Comparison of ENCODE assay signal across 19 cellular contexts in the genomic region with DNA sequence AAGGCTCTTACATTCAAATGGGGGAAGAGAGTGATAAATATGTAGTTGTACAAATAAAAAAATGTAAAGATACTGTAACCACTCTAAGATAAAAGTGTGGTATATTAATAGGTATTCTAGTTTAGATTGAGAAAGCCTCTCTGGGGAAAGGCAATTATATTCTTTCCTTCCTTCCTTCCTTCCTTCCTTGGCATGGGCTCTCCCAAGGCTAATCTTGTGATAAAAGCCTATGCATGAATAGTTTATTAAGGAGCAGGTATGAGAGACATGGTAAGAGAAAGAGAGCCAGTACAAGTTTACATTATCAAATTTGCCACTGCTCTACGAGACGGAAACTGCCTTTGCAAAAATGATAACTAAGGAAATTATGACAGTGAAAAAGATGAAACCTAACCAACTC.
DNase-seq lines count a peak whose midpoint lies in the region; ATAC-seq, FAIRE-seq and TF ChIP-seq lines count a peak whose summit lies in the region.
"Had no signal": no experiment of that assay in that cellular context is flagged by ENCODE, and none has a peak within 500 bp of the region (broad histone marks: within the 10 kb centered on the region; RNA-seq: fewer than 3 reads in every experiment).

No MANE protein-coding gene starts in this region.

- intact Hi-C loops in PC-9 (cut with micrococcal nuclease; ENCODE audit: unreplicated experiment) (loop anchor here (2.0 kb wide), 1 partner anchor 284 kb away; no protein-coding TSS in a partner anchor), endothelial cell of umbilical vein (cut with micrococcal nuclease) (no loop called here)

- H3K79me2 ChIP-seq in GM23248 (ENCODE audit: insufficient read depth) (no peaks in the 10 kb centered on the region), PC-9 (ENCODE audit: low read depth) (no peaks in the 10 kb centered on the region), endothelial cell of umbilical vein (ENCODE audit: control insufficient read depth, insufficient read depth, low read length) (no peaks in the 10 kb centered on the region)

- no peak overlapping the region for H3K9ac ChIP-seq in GM23248
- H3K9ac ChIP-seq in endothelial cell of umbilical vein (replicated peaks; ENCODE audit: extremely low read depth, insufficient read depth, low read length), result no peak overlapping the region

- BruUV-seq in PC-9 (replicated peaks; lab: Mats Ljungman, UMichigan) (no TSS peak), endothelial cell of umbilical vein (replicated peaks; lab: Mats Ljungman, UMichigan) (no TSS peak)

- H2AFZ ChIP-seq in GM23248 (peak overlapping the region; percentile 87; the same call in 1 of the 2 replicates), PC-9 (no peak overlapping the region), endothelial cell of umbilical vein (ENCODE audit: low read depth, low read length) (peak overlapping the region; percentile 42)

- 92 to 98% methylated on average over 2 of the region's 2 CpGs for WGBS in GM23248 (ENCODE audit: low coverage in 1 of 2, low lambda C conversion rate in 2 of 2, missing lambda C conversion rate in 2 of 2), 2 experiments

- H3K4me2 ChIP-seq in GM23248 (ENCODE audit: unreplicated experiment), result peak overlapping the region; percentile 34
- peak overlapping the region; percentile 50 for H3K4me2 ChIP-seq in PC-9
- no peak overlapping the region for H3K4me2 ChIP-seq in endothelial cell of umbilical vein (ENCODE audit: insufficient read depth, low read length)

- no peak for ATAC-seq in GM19455 (IDR thresholded peaks at IDR 0.05; ENCODE audit: unreplicated experiment)

- no peaks in the 10 kb centered on the region for H3K9me3 ChIP-seq in GM23248 (ENCODE audit: low read depth)
- H3K9me3 ChIP-seq in PC-9 (ENCODE audit: insufficient read depth, low read depth), result no peaks in the 10 kb centered on the region
- no peaks in the 10 kb centered on the region for H3K9me3 ChIP-seq in endothelial cell of umbilical vein (replicated peaks; ENCODE audit: control insufficient read depth, insufficient read depth, low read length)

- TF ChIP-seq CTCF in PC-9 (conservative IDR thresholded peaks at IDR 0.05) (no peak), endothelial cell of umbilical vein (IDR thresholded peaks at IDR 0.05; ENCODE audit: extremely low read depth in 1 of 2, insufficient read depth in 1 of 2, low read depth in 1 of 2, low read length in 2 of 2) (no peak)

- H3K4me1 ChIP-seq in GM23248 (ENCODE audit: insufficient read depth), result peaks cover 38% of the 10 kb centered on the region
- H3K4me1 ChIP-seq in PC-9 (replicated peaks; ENCODE audit: insufficient read depth), result peaks cover 27% of the 10 kb centered on the region
- H3K4me1 ChIP-seq in endothelial cell of umbilical vein (ENCODE audit: control insufficient read depth, extremely low read depth, insufficient read depth, low read length), result peaks cover 28% of the 10 kb centered on the region

- dilution Hi-C loops in endothelial cell of umbilical vein (cut with MboI; ENCODE audit: extremely low pct_ligation_motif_present, low sequenced_read_pairs), result no loop called here

- H3K27ac ChIP-seq in GM23248 (peak overlapping the region; percentile 72), PC-9 (no peak overlapping the region), endothelial cell of umbilical vein (ENCODE audit: insufficient read depth, low read depth, low read length) (peak overlapping the region; percentile 91)
- H3K27ac ChIP-seq: C4-2B had no signal

- in situ Hi-C loops in GM23248 (cut with MboI), result no loop called here

- no peak for DNase-seq in GM23248
- no peak for DNase-seq in PC-9
- DNase-seq in endothelial cell of umbilical vein (ENCODE audit: low read depth, low spot score), result no peak
- DNase-seq in activated CD4-positive, alpha-beta T cell treated with anti-CD3 and anti-CD28 coated beads, Interleukin-2, amount 50 U/mL, for 4 hours, result no peak
- DNase-seq in HK-2 (ENCODE audit: unreplicated experiment), result no peak
- no peak for DNase-seq in amygdala (lab: John Stamatoyannopoulos, UW)
- DNase-seq: Calu3; CD8-positive, alpha-beta memory T cell; DMS153; GOT3; NCI-H1417; NCI-H187; NCI-H446; NCI-H526; RPMI8226; SHP77 treated with DMSO at 0.1 percent for 48 hours had no signal

- no peaks in the 10 kb centered on the region for H3K36me3 ChIP-seq in GM23248 (ENCODE audit: low read depth)
- H3K36me3 ChIP-seq in PC-9 (ENCODE audit: low read depth), result no peaks in the 10 kb centered on the region
- no peaks in the 10 kb centered on the region for H3K36me3 ChIP-seq in endothelial cell of umbilical vein (ENCODE audit: control insufficient read depth in 2 of 2, extremely low read depth in 1 of 2, insufficient read depth in 2 of 2, low read length in 2 of 2)

- TF ChIP-seq POLR2A in endothelial cell of umbilical vein (IDR thresholded peaks at IDR 0.05; ENCODE audit: low read depth, low read length), result no peak

- H3F3A ChIP-seq in GM23248 (ENCODE audit: insufficient read depth), result peaks cover 25% of the 10 kb centered on the region
- no peaks in the 10 kb centered on the region for H3F3A ChIP-seq in PC-9 (ENCODE audit: insufficient read depth, low read depth)

- FAIRE-seq in endothelial cell of umbilical vein (lab: Jason Lieb, UNC), result peak; percentile 15
- FAIRE-seq: GM12891 had no signal

- no peaks in the 10 kb centered on the region for H3K9me1 ChIP-seq in endothelial cell of umbilical vein (replicated peaks; ENCODE audit: control insufficient read depth, extremely low read depth, insufficient read depth, low read length)

- CTCF ChIA-PET in PC-9 (lab: Charles Lee), result no interaction called here
- CTCF ChIA-PET in endothelial cell of umbilical vein (lab: Charles Lee), result no interaction called here

- POLR2A ChIA-PET in PC-9 (lab: Charles Lee; ENCODE audit: unreplicated experiment), result no interaction called here
- POLR2A ChIA-PET in endothelial cell of umbilical vein (lab: Charles Lee), result no interaction called here

- H3K27me3 ChIP-seq in GM23248 (replicated peaks; ENCODE audit: insufficient read depth), result no peaks in the 10 kb centered on the region
- no peaks in the 10 kb centered on the region for H3K27me3 ChIP-seq in PC-9 (ENCODE audit: insufficient read depth, low read depth)
- no peaks in the 10 kb centered on the region for H3K27me3 ChIP-seq in endothelial cell of umbilical vein (ENCODE audit: control insufficient read depth in 2 of 2, insufficient read depth in 2 of 2, low read length in 2 of 2)

- no peak overlapping the region for H3K4me3 ChIP-seq in GM23248
- H3K4me3 ChIP-seq in PC-9, result no peak overlapping the region
- no peak overlapping the region for H3K4me3 ChIP-seq in endothelial cell of umbilical vein (replicated peaks in 1 of 3; ENCODE audit: insufficient read depth in 1 of 3, low read depth in 1 of 3, low read length in 3 of 3)

- H3K9me2 ChIP-seq in GM23248 (ENCODE audit: insufficient read depth) (no peaks in the 10 kb centered on the region), PC-9 (ENCODE audit: insufficient read depth) (no peaks in the 10 kb centered on the region)

- H4K20me1 ChIP-seq in GM23248 (ENCODE audit: insufficient read depth) (no peaks in the 10 kb centered on the region), PC-9 (ENCODE audit: insufficient read depth) (no peaks in the 10 kb centered on the region), endothelial cell of umbilical vein (replicated peaks; ENCODE audit: control insufficient read depth, extremely low read depth, insufficient read depth, low read length) (no peaks in the 10 kb centered on the region)

TF ChIP-seq in endothelial cell of umbilical vein, 7 proteins besides CTCF, POLR2A, EP300 and RAD21:
- no peak for TF ChIP-seq GATA2 (IDR thresholded peaks at IDR 0.05; ENCODE audit: insufficient read depth, insufficient read length, low read depth, low read length)
- TF ChIP-seq, protein P1, sequence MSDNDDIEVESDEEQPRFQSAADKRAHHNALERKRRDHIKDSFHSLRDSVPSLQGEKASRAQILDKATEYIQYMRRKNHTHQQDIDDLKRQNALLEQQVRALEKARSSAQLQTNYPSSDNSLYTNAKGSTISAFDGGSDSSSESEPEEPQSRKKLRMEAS (IDR thresholded peaks at IDR 0.05; ENCODE audit: insufficient read depth, insufficient read length), result no peak
- TF ChIP-seq EZH2 (IDR thresholded peaks at IDR 0.05; ENCODE audit: borderline replicate concordance, low read depth, low read length, severe bottlenecking), result no peak
- no peak for TF ChIP-seq POLR2AphosphoS5 (IDR thresholded peaks at IDR 0.05; ENCODE audit: insufficient read depth, low read depth, low read length)
- no peak for TF ChIP-seq MYC (IDR thresholded peaks at IDR 0.05; ENCODE audit: low read depth, low read length)
- TF ChIP-seq FOS (IDR thresholded peaks at IDR 0.05; ENCODE audit: borderline replicate concordance, insufficient read depth, low read length), result no peak
- no peak for TF ChIP-seq JUN (IDR thresholded peaks at IDR 0.05; ENCODE audit: borderline replicate concordance, insufficient read depth, insufficient read length, low read depth)
